ENCODE assay signal across 27 cellular contexts in genomic region chrX:148504412-148504950, GRCh38. TPM values are rescaled to one million over a fixed set of nuclear protein-coding genes. Genes with fewer than 3 reads are reported as not detected.
DNase-seq lines count a peak whose midpoint lies in the region; TF ChIP-seq lines count a peak whose summit lies in the region.
"Had no signal": no experiment of that assay in that cellular context is flagged by ENCODE, and none has a peak within 500 bp of the region (broad histone marks: within the 10 kb centered on the region; RNA-seq: fewer than 3 reads in every experiment).

No MANE protein-coding gene starts in this region.

- H3K27me3 Mint-ChIP-seq in nephron (ENCODE audit: low read depth): peaks cover 29% of the 10 kb centered on the region
- H3K27me3 Mint-ChIP-seq: activated naive CD8-positive, alpha-beta T cell; memory B cell; stimulated activated memory B cell treated with anti-CD40 and anti-IgM and Interleukin-4, amounts not matched to agents 10 μg/mL and 1 μg/mL and 100 μg/mL, for 72 hours had no signal

- TF ChIP-seq CTCF in nephron (IDR thresholded peaks at IDR 0.05; ENCODE audit: unreplicated experiment in 3 of 3): no peak

- H3K4me3 Mint-ChIP-seq in nephron: peak overlapping the region; percentile 21 to 71 (median 49)
- H3K4me3 Mint-ChIP-seq: activated naive CD8-positive, alpha-beta T cell; activated T-cell treated with anti-CD3 and anti-CD28 coated beads, Interleukin-2, amount 50 U/mL, for 24 hours; memory B cell; stimulated activated memory B cell treated with anti-CD40 and anti-IgM and Interleukin-4, amounts not matched to agents 10 μg/mL and 1 μg/mL and 100 μg/mL, for 72 hours; T-cell had no signal

- peaks cover 3% of the 10 kb centered on the region for H3K9me3 Mint-ChIP-seq in nephron
- H3K9me3 Mint-ChIP-seq: activated T-cell treated with anti-CD3 and anti-CD28 coated beads, Interleukin-2, amount 50 U/mL, for 24 hours; memory B cell; stimulated activated memory B cell treated with anti-CD40 and anti-IgM and Interleukin-4, amounts not matched to agents 10 μg/mL and 1 μg/mL and 100 μg/mL, for 72 hours; T-cell had no signal

- peak; percentile 40 for DNase-seq in NOMO-1 treated with DMSO at 0.1 percent for 48 hours (lab: John Stamatoyannopoulos, UW; ENCODE audit: unreplicated experiment)
- no peak for DNase-seq in NOMO-1 treated with dmso at 0.1 percent for 144 hours (lab: John Stamatoyannopoulos, UW; ENCODE audit: unreplicated experiment)
- DNase-seq in ecto neural progenitor cell (ENCODE audit: low spot score): peak; percentile 56
- no peak for DNase-seq in G401 (ENCODE audit: low spot score)
- no peak for DNase-seq in amniotic stem cell (lab: John Stamatoyannopoulos, UW)
- no peak for DNase-seq in NCI-H1694 (lab: John Stamatoyannopoulos, UW)
- DNase-seq in GF-D8 (lab: John Stamatoyannopoulos, UW): no peak
- DNase-seq: activated CD4-positive, alpha-beta T cell treated with anti-CD3 and anti-CD28 coated beads, Interleukin-2, amount 50 U/mL, for 1 hour; activated CD4-positive, CD25-positive, alpha-beta regulatory T cell; activated effector memory CD4-positive, alpha-beta T cell treated with anti-CD3 and anti-CD28 coated beads, Interleukin-2, amount 50 U/mL, for 16 hours; activated T-cell treated with anti-CD3 and anti-CD28 coated beads, Interleukin-2, amount 50 U/mL, for 24 hours; aorta; Caco-2; DMS53; effector CD4-positive, alpha-beta T cell; GM23248; hypothalamus; NCI-H1436 treated with DMSO at 0.1 percent for 48 hours; NCI-H2107; NCI-H748 treated with DMSO at 0.1 percent for 48 hours; nucleus accumbens; psoas muscle; T-cell had no signal

- no peaks in the 10 kb centered on the region for H3K36me3 Mint-ChIP-seq in nephron (ENCODE audit: low read depth)
- H3K36me3 Mint-ChIP-seq: activated naive CD8-positive, alpha-beta T cell; memory B cell; stimulated activated memory B cell treated with anti-CD40 and anti-IgM and Interleukin-4, amounts not matched to agents 10 μg/mL and 1 μg/mL and 100 μg/mL, for 72 hours; T-cell had no signal

- peaks cover 10% of the 10 kb centered on the region for H3K4me1 Mint-ChIP-seq in nephron
- H3K4me1 Mint-ChIP-seq: memory B cell had no signal

- H3K27ac Mint-ChIP-seq in nephron: peak overlapping the region in 1 of 3 experiments; percentile 64
- H3K27ac Mint-ChIP-seq: activated naive CD8-positive, alpha-beta T cell; activated T-cell treated with anti-CD3 and anti-CD28 coated beads, Interleukin-2, amount 50 U/mL, for 24 hours; memory B cell; stimulated activated memory B cell treated with anti-CD40 and anti-IgM and Interleukin-4, amounts not matched to agents 10 μg/mL and 1 μg/mL and 100 μg/mL, for 72 hours; T-cell had no signal

- in situ Hi-C loops in G401 (cut with HindIII; ENCODE audit: low sequenced_read_pairs): no loop called here

RNA-seq across cellular contexts. Expression of gene AFF2, which starts 4.1 kb away (rescaled TPM):
- 0.58 TPM in 1 of 2 replicates, not detected in the other for total RNA-seq in G401 (2014; rRNA removed; shearing (Covaris generic))

Comparison
In these comparisons a context has a peak if more than half of its experiments do, and no peak if none do; other contexts are left out.
1. DNase-seq: peak in NOMO-1 treated with DMSO at 0.1 percent for 48 hours (single experiment) and ecto neural progenitor cell (single experiment); none in NOMO-1 treated with dmso at 0.1 percent for 144 hours (single experiment), G401 (single experiment), amniotic stem cell (single experiment), NCI-H1694 (single experiment) and GF-D8 (single experiment).